ENCODE assay signal across 23 cellular contexts in the genomic region with DNA sequence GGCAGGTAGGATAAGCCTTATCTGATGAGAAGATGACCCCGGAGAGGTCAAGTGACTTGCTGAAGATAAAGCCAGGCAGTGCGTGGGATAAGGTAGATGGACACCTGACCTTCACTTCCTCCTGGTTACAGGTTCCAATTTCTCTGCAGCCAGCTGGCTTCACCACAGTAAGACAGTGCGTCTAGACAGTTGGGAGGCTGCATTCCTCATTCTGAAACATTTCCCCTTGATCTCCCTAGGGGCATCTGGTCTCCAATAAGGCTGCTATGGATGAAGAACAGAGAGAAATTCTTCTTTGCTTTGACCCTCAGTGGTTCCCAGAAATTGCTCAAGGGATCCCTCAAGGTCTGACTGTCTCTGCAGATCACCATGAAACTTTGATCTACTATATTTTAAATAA.
"Had no signal": no experiment of that assay in that cellular context is flagged by ENCODE, and none has a peak within 500 bp of the region (broad histone marks: within the 10 kb centered on the region; RNA-seq: fewer than 3 reads in every experiment).

No MANE protein-coding gene starts in this region.

- H3K27me3 ChIP-seq: colonic mucosa, foreskin keratinocyte, neural progenitor cell, pancreas, sigmoid colon, thyroid gland, uterus had no signal

- H3K4me1 Mint-ChIP-seq: immature natural killer cell had no signal

- H3K9me3 Mint-ChIP-seq: natural killer cell treated with Interleukin-12 subunit alpha and Interleukin-12 subunit beta and Interleukin-15 and Interleukin-18, amount 100 ng/mL, for 72 hours; neural progenitor cell; type B pancreatic cell had no signal

- DNase-seq: colonic mucosa; dermis blood vessel endothelial cell; erythroblast; foreskin keratinocyte; immature natural killer cell; kidney; left cardiac atrium; left ventricle myocardium inferior; mesenchymal stem cell; midbrain; occipital lobe; pancreas; psoas muscle; sigmoid colon; small intestine; stimulated activated CD4-positive, alpha-beta T cell treated with anti-CD3 and anti-CD28 coated beads, Interleukin-2, amount 100 ng/mL, for 48 hours; stimulated activated naive CD4-positive, alpha-beta T cell treated with Interleukin-2 at 50 U/mL for 16 hours; thyroid gland; uterus had no signal

- H3K4me3 ChIP-seq: colonic mucosa, left ventricle myocardium inferior, lung, neural progenitor cell, pancreas, psoas muscle, sigmoid colon, thyroid gland, uterus had no signal

- H3K9ac ChIP-seq: neural progenitor cell had no signal

- H3K4me1 ChIP-seq: colonic mucosa, foreskin keratinocyte, left ventricle myocardium inferior, pancreas, psoas muscle, sigmoid colon, thyroid gland, uterus had no signal

- H3K36me3 ChIP-seq: colonic mucosa, neural progenitor cell, pancreas, sigmoid colon, thyroid gland, uterus had no signal

- H3K9me3 ChIP-seq: colonic mucosa, left ventricle myocardium inferior, pancreas, psoas muscle, sigmoid colon, thyroid gland, uterus had no signal

- ATAC-seq: foreskin keratinocyte; natural killer cell treated with Interleukin-12 subunit alpha and Interleukin-12 subunit beta and Interleukin-15 and Interleukin-18, amount 100 ng/mL, for 72 hours; pancreas; psoas muscle had no signal

- H3K36me3 Mint-ChIP-seq: immature natural killer cell; natural killer cell treated with Interleukin-12 subunit alpha and Interleukin-12 subunit beta and Interleukin-15 and Interleukin-18, amount 100 ng/mL, for 72 hours; neural progenitor cell; type B pancreatic cell had no signal

- H3K4me3 Mint-ChIP-seq: immature natural killer cell; natural killer cell treated with Interleukin-12 subunit alpha and Interleukin-12 subunit beta and Interleukin-15 and Interleukin-18, amount 100 ng/mL, for 72 hours; type B pancreatic cell had no signal

- H3K27ac Mint-ChIP-seq: immature natural killer cell; natural killer cell treated with Interleukin-12 subunit alpha and Interleukin-12 subunit beta and Interleukin-15 and Interleukin-18, amount 100 ng/mL, for 72 hours; type B pancreatic cell had no signal

- H3K27ac ChIP-seq: colonic mucosa, foreskin keratinocyte, left ventricle myocardium inferior, neural progenitor cell, pancreas, psoas muscle, sigmoid colon, thyroid gland, uterus had no signal

- H3K4me2 ChIP-seq: neural progenitor cell had no signal
